In genomic region chr4:111400736-111401135, GRCh38 we compare ENCODE assay signal across 12 cellular contexts.
A peak's percentile ranks its signal among the peaks of the same experiment; 100 is the strongest.
DNase-seq lines count a peak whose midpoint lies in the region; ATAC-seq and TF ChIP-seq lines count a peak whose summit lies in the region.
"Had no signal": no experiment of that assay in that cellular context is flagged by ENCODE, and none has a peak within 500 bp of the region (broad histone marks: within the 10 kb centered on the region; RNA-seq: fewer than 3 reads in every experiment).

No MANE protein-coding gene starts in this region.

- no peak overlapping the region for H3K27ac ChIP-seq in AG04450 (ENCODE audit: low read depth, low read length)
- no peak overlapping the region for H3K27ac ChIP-seq in RWPE1
- no peak overlapping the region for H3K27ac ChIP-seq in aorta (ENCODE audit: low read depth in 1 of 2, low read length in 2 of 2)
- no peak overlapping the region for H3K27ac ChIP-seq in CD4-positive, alpha-beta memory T cell (ENCODE audit: low read depth, low read length)
- H3K27ac ChIP-seq: C4-2B had no signal

- TF ChIP-seq CTCF in AG04450 (IDR thresholded peaks at IDR 0.05; ENCODE audit: low read depth, low read length) (no peak), RWPE1 (conservative IDR thresholded peaks at IDR 0.05; ENCODE audit: low read depth) (no peak)

- WGBS in aorta, 2 donors = 17 to 20% methylated on average over 4 of the region's 4 CpGs

- no peaks in the 10 kb centered on the region for H3K4me1 ChIP-seq in aorta (ENCODE audit: control insufficient read depth in 1 of 2, insufficient read depth in 2 of 2, low read length in 2 of 2)
- no peaks in the 10 kb centered on the region for H3K4me1 ChIP-seq in CD4-positive, alpha-beta memory T cell (ENCODE audit: insufficient read depth, low read length)

- H3K27me3 Mint-ChIP-seq in CD4-positive, alpha-beta memory T cell = no peaks in the 10 kb centered on the region

- POLR2A ChIA-PET in AG04450 (lab: Yijun Ruan, JAX) (no interaction called here), RWPE1 (lab: Yijun Ruan, JAX; ENCODE audit: low non-redundant PET) (no interaction called here)
- POLR2A ChIA-PET in CD4-positive, alpha-beta memory T cell (lab: Charles Lee; ENCODE audit: partially characterized antibody) = no interaction called here

- DNase-seq in AG04450 (ENCODE audit: low read depth, low spot score) (peak; percentile 8), M059J (ENCODE audit: low read depth) (peak; percentile 50), amniotic epithelial cell (ENCODE audit: low read depth) (peak; percentile 63), left ventricle myocardium superior (no peak), RWPE1 (ENCODE audit: low spot score) (no peak), aorta (no peak)
- DNase-seq in activated CD4-positive, alpha-beta T cell treated with anti-CD3 and anti-CD28 coated beads for 48 hours = no peak
- DNase-seq in CD4-positive, alpha-beta memory T cell = no peak
- DNase-seq: activated CD4-positive, alpha-beta T cell treated with anti-CD3 and anti-CD28 coated beads for 4 hours; dermis blood vessel endothelial cell; NCI-H2227 treated with DMSO at 0.1 percent for 48 hours had no signal

- peaks cover 0 to 9% (median 4%) of the 10 kb centered on the region in 8 donors for H3K9me3 Mint-ChIP-seq in CD4-positive, alpha-beta memory T cell

- CTCF ChIA-PET in AG04450 (lab: Charles Lee) (no interaction called here), RWPE1 (lab: Yijun Ruan, JAX) (no interaction called here)
- CTCF ChIA-PET in CD4-positive, alpha-beta memory T cell (lab: Charles Lee; ENCODE audit: partially characterized antibody) = no interaction called here

- H3K4me3 ChIP-seq in AG04450 (ENCODE audit: low read depth, low read length) (no peak overlapping the region), aorta (ENCODE audit: low read length in 2 of 2) (no peak overlapping the region)
- H3K4me3 ChIP-seq in CD4-positive, alpha-beta memory T cell (ENCODE audit: low read length in 2 of 2) = no peak overlapping the region

- H3K36me3 Mint-ChIP-seq in CD4-positive, alpha-beta memory T cell = no peaks in the 10 kb centered on the region

- H3K4me1 Mint-ChIP-seq in CD4-positive, alpha-beta memory T cell = no peaks in the 10 kb centered on the region

- H3K36me3 ChIP-seq in aorta (ENCODE audit: control insufficient read depth in 1 of 2, insufficient read depth in 2 of 2, low read length in 1 of 2) = no peaks in the 10 kb centered on the region
- no peaks in the 10 kb centered on the region for H3K36me3 ChIP-seq in CD4-positive, alpha-beta memory T cell (ENCODE audit: insufficient read depth, low read length)

- H3K27me3 ChIP-seq in AG04450 (ENCODE audit: control insufficient read depth, insufficient read depth, low read length) (no peaks in the 10 kb centered on the region), aorta (ENCODE audit: control insufficient read depth in 1 of 2, insufficient read depth in 2 of 2, low read length in 1 of 2) (no peaks in the 10 kb centered on the region)
- H3K27me3 ChIP-seq in CD4-positive, alpha-beta memory T cell (ENCODE audit: insufficient read depth, low read length) = no peaks in the 10 kb centered on the region

- H3K9me3 ChIP-seq in AG04450 (ENCODE audit: control insufficient read depth, insufficient read depth, low read length) (no peaks in the 10 kb centered on the region), aorta (ENCODE audit: control insufficient read depth, low read length) (no peaks in the 10 kb centered on the region)
- no peaks in the 10 kb centered on the region for H3K9me3 ChIP-seq in CD4-positive, alpha-beta memory T cell (ENCODE audit: control insufficient read depth in 1 of 2, low read length in 2 of 2)

- peak; percentile 82 for ATAC-seq in left ventricle myocardium superior
- no peak for ATAC-seq in aorta (ENCODE audit: low FRiP score)

- no peak overlapping the region for H3K4me3 Mint-ChIP-seq in CD4-positive, alpha-beta memory T cell

- no peak overlapping the region for H3K27ac Mint-ChIP-seq in CD4-positive, alpha-beta memory T cell

- intact Hi-C loops in left ventricle myocardium superior (cut with micrococcal nuclease) = no loop called here
- intact Hi-C loops in aorta (cut with DNase I) = no loop called here
- intact Hi-C loops in CD4-positive, alpha-beta memory T cell (cut with micrococcal nuclease) = no loop called here

Comparison
In these comparisons a context has a peak if more than half of its experiments do, and no peak if none do; other contexts are left out.
1. DNase-seq: peak in AG04450 (single experiment), M059J (single experiment) and amniotic epithelial cell (single experiment); none in left ventricle myocardium superior (single experiment), activated CD4-positive, alpha-beta T cell treated with anti-CD3 and anti-CD28 coated beads for 48 hours (single experiment), RWPE1 (single experiment), aorta (0 of 2) and CD4-positive, alpha-beta memory T cell (0 of 5).